In the genomic region with DNA sequence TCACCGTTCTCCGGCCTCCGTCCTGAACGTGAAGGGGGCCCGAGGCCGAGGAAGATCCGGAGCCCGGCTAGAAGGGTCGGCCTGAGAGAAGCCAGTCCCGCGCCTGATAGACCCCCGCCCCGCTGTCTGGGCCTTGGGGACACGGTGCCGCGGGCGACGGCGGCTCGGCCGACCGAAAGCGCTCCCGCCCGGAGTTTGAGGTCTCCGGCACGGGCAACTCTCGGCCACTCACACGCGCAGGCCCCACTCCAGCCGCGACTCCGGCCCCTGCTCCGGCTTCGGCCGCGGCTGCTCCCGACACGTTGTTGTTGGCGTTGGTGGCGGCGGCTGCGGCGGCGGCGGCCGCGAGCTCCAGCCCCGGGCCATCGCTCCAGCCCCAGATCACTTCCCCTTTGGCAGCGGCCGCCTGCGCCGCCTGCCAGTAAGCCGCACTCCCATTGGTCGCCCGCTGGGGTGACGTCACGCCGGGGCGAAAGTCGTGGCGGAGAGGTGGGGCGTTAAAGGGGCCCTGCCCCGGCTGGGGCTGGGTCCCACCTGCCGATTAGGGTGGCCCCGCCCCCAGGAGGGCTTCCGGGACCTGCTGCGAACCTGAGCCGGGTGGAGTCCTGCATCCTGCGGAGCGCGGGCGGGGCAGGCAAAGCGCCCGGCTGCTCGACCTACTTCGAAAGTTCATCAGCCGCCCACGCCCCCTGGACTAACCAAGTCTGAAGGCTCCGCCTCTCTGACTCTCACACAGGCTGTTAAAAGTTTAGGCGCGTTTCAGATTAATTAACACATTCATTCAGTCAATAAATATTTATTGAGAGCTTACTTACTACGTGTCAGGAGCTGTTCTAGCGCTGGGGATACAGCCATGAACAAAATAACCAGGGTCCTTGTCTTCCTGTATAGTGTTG, we compare ENCODE assay signal across 1 cellular context.
TF ChIP-seq lines count a peak whose summit lies in the region.

A gene with protein sequence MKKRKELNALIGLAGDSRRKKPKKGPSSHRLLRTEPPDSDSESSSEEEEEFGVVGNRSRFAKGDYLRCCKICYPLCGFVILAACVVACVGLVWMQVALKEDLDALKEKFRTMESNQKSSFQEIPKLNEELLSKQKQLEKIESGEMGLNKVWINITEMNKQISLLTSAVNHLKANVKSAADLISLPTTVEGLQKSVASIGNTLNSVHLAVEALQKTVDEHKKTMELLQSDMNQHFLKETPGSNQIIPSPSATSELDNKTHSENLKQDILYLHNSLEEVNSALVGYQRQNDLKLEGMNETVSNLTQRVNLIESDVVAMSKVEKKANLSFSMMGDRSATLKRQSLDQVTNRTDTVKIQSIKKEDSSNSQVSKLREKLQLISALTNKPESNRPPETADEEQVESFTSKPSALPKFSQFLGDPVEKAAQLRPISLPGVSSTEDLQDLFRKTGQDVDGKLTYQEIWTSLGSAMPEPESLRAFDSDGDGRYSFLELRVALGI (minus strand): TSS at position 388 of the 896 bp plus-strand sequence. CDS start 1,027 bp downstream, outside the sequence.

TF ChIP-seq in K562, 482 proteins besides CTCF, POLR2A, EP300 and RAD21 (continued from another document and continues in another):
- TF ChIP-seq, protein P1, sequence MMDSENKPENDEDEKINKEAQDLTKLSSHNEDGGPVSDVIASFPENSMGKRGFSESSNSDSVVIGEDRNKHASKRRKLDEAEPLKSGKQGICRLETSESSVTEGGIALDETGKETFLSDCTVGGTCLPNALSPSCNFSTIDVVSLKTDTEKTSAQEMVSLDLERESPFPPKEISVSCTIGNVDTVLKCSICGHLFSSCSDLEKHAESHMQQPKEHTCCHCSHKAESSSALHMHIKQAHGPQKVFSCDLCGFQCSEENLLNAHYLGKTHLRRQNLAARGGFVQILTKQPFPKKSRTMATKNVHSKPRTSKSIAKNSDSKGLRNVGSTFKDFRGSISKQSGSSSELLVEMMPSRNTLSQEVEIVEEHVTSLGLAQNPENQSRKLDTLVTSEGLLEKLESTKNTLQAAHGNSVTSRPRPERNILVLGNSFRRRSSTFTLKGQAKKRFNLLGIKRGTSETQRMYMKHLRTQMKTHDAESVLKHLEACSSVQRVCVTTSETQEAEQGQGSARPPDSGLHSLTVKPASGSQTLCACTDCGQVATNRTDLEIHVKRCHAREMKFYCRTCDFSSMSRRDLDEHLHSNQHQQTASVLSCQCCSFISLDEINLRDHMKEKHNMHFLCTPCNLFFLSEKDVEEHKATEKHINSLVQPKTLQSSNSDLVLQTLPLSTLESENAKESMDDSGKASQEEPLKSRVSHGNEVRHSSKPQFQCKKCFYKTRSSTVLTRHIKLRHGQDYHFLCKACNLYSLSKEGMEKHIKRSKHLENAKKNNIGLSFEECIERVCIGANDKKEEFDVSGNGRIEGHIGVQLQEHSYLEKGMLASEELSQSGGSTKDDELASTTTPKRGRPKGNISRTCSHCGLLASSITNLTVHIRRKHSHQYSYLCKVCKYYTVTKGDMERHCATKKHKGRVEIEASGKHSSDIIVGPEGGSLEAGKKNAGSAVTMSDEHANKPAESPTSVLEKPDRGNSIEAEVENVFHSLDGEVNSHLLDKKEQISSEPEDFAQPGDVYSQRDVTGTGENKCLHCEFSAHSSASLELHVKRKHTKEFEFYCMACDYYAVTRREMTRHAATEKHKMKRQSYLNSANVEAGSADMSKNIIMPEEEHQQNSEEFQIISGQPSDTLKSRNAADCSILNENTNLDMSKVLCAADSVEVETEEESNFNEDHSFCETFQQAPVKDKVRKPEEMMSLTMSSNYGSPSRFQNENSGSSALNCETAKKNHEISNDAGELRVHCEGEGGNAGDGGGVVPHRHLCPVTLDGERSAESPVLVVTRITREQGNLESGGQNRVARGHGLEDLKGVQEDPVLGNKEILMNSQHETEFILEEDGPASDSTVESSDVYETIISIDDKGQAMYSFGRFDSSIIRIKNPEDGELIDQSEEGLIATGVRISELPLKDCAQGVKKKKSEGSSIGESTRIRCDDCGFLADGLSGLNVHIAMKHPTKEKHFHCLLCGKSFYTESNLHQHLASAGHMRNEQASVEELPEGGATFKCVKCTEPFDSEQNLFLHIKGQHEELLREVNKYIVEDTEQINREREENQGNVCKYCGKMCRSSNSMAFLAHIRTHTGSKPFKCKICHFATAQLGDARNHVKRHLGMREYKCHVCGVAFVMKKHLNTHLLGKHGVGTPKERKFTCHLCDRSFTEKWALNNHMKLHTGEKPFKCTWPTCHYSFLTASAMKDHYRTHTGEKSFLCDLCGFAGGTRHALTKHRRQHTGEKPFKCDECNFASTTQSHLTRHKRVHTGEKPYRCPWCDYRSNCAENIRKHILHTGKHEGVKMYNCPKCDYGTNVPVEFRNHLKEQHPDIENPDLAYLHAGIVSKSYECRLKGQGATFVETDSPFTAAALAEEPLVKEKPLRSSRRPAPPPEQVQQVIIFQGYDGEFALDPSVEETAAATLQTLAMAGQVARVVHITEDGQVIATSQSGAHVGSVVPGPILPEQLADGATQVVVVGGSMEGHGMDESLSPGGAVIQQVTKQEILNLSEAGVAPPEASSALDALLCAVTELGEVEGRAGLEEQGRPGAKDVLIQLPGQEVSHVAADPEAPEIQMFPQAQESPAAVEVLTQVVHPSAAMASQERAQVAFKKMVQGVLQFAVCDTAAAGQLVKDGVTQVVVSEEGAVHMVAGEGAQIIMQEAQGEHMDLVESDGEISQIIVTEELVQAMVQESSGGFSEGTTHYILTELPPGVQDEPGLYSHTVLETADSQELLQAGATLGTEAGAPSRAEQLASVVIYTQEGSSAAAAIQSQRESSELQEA (IDR thresholded peaks at IDR 0.05; ENCODE audit: low read depth) = no peak
- TF ChIP-seq HDAC3 (IDR thresholded peaks at IDR 0.05; ENCODE audit: borderline replicate concordance, partially characterized antibody) (no peak), HMG20B (CRISPR knock-in tag; IDR thresholded peaks at IDR 0.05) (no peak), NONO (IDR thresholded peaks at IDR 0.05; ENCODE audit: low read depth in 2 of 2, low read length in 1 of 2) (peak; percentile 67 to 88; a peak in 3 of 4 replicates), ARID2 (IDR thresholded peaks at IDR 0.05) (no peak), NR4A1 (CRISPR knock-in tag; IDR thresholded peaks at IDR 0.05) (no peak; the same call in 1 of the 2 replicates), NR4A1 (tag; IDR thresholded peaks at IDR 0.05) (peak; percentile 54; the same call in 1 of the 2 replicates), SRSF1 (IDR thresholded peaks at IDR 0.05; ENCODE audit: low read depth, low read length) (no peak), ZNF699 (CRISPR knock-in tag; IDR thresholded peaks at IDR 0.05; ENCODE audit: insufficient replicate concordance) (no peak), KLF13 (tag; IDR thresholded peaks at IDR 0.05; ENCODE audit: borderline replicate concordance, low read depth) (peak; percentile 95; the same call in 1 of the 2 replicates), PHF8 (IDR thresholded peaks at IDR 0.05; ENCODE audit: borderline replicate concordance, low read length) (peak; percentile 97; the same call in 1 of the 2 replicates), POLR2G (IDR thresholded peaks at IDR 0.05; ENCODE audit: low read depth, low read length) (peak; percentile 97), LEF1 (IDR thresholded peaks at IDR 0.05) (no peak)
- TF ChIP-seq, protein P2, sequence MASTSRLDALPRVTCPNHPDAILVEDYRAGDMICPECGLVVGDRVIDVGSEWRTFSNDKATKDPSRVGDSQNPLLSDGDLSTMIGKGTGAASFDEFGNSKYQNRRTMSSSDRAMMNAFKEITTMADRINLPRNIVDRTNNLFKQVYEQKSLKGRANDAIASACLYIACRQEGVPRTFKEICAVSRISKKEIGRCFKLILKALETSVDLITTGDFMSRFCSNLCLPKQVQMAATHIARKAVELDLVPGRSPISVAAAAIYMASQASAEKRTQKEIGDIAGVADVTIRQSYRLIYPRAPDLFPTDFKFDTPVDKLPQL (IDR thresholded peaks at IDR 0.05; ENCODE audit: extremely low read depth, insufficient read length) = no peak
- TF ChIP-seq, protein P3, sequence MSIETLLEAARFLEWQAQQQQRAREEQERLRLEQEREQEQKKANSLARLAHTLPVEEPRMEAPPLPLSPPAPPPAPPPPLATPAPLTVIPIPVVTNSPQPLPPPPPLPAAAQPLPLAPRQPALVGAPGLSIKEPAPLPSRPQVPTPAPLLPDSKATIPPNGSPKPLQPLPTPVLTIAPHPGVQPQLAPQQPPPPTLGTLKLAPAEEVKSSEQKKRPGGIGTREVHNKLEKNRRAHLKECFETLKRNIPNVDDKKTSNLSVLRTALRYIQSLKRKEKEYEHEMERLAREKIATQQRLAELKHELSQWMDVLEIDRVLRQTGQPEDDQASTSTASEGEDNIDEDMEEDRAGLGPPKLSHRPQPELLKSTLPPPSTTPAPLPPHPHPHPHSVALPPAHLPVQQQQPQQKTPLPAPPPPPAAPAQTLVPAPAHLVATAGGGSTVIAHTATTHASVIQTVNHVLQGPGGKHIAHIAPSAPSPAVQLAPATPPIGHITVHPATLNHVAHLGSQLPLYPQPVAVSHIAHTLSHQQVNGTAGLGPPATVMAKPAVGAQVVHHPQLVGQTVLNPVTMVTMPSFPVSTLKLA (conservative IDR thresholded peaks at IDR 0.05) = peak; percentile 79 to 93; a peak in 3 of 4 replicates
- TF ChIP-seq, protein P4, sequence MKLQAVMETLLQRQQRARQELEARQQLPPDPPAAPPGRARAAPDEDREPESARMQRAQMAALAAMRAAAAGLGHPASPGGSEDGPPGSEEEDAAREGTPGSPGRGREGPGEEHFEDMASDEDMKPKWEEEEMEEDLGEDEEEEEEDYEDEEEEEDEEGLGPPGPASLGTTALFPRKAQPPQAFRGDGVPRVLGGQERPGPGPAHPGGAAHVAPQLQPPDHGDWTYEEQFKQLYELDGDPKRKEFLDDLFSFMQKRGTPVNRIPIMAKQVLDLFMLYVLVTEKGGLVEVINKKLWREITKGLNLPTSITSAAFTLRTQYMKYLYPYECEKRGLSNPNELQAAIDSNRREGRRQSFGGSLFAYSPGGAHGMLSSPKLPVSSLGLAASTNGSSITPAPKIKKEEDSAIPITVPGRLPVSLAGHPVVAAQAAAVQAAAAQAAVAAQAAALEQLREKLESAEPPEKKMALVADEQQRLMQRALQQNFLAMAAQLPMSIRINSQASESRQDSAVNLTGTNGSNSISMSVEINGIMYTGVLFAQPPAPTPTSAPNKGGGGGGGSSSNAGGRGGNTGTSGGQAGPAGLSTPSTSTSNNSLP (IDR thresholded peaks at IDR 0.05; ENCODE audit: borderline replicate concordance, low read depth, low read length) = no peak
- TF ChIP-seq, protein P5, sequence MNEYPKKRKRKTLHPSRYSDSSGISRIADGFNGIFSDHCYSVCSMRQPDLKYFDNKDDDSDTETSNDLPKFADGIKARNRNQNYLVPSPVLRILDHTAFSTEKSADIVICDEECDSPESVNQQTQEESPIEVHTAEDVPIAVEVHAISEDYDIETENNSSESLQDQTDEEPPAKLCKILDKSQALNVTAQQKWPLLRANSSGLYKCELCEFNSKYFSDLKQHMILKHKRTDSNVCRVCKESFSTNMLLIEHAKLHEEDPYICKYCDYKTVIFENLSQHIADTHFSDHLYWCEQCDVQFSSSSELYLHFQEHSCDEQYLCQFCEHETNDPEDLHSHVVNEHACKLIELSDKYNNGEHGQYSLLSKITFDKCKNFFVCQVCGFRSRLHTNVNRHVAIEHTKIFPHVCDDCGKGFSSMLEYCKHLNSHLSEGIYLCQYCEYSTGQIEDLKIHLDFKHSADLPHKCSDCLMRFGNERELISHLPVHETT (CRISPR knock-in tag; conservative IDR thresholded peaks at IDR 0.05 in 1 of 2, IDR thresholded peaks at IDR 0.05 in 1 of 2) = peak; percentile 46 to 88; a peak in 2 of 4 replicates
